8 cellular contexts compared by ENCODE assay signal in the genomic region with DNA sequence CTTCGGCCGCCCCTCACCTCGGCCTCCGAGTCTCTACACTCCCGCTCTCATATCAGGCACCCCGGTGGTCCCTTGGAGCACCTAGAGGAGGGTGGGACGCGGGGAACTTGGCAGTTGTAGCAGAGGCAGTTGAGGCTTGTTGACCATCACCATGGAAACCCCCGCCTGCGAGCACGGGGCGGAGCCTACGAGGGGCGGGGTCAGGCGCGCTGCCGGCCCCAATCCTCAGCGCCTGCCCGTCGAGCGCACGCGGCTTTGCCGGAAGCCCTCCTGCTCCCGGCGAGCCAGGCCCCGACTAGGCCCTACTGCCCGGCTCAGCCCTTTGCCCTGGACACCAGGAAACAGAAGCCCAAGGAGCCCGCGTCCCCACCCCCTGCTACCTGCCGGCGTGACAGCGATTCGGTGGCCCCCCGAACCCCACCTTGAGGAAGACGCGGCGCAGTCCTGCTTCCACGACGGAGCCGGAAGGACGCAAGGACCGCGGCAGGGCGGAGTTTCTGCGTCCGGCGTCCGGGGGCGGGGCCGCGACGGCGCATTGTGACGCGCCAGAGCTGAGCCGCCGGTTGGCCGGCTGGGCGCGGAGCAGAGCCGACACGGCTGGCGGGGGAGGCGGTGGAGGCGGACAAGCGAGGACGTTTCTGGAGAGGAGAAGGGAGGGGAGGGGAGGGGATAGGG. TPM values are rescaled to one million over a fixed set of nuclear protein-coding genes. Genes with fewer than 3 reads are reported as not detected.
DNase-seq lines count a peak whose midpoint lies in the region; ATAC-seq and TF ChIP-seq lines count a peak whose summit lies in the region.

A gene with protein sequence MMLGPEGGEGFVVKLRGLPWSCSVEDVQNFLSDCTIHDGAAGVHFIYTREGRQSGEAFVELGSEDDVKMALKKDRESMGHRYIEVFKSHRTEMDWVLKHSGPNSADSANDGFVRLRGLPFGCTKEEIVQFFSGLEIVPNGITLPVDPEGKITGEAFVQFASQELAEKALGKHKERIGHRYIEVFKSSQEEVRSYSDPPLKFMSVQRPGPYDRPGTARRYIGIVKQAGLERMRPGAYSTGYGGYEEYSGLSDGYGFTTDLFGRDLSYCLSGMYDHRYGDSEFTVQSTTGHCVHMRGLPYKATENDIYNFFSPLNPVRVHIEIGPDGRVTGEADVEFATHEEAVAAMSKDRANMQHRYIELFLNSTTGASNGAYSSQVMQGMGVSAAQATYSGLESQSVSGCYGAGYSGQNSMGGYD (minus strand): TSS at position 477 of the 675 bp plus-strand sequence. CDS start 21,302 bp downstream, outside the sequence.

- H3K36me3 ChIP-seq in SK-N-MC (ENCODE audit: insufficient read depth, low read length) (peaks cover under 1% of the 10 kb centered on the region; the same call in 1 of the 2 replicates), gastroesophageal sphincter (peaks cover 0 to 2% of the 10 kb centered on the region in 2 donors)

- H3K36me3 Mint-ChIP-seq in activated naive CD4-positive, alpha-beta T cell treated with anti-CD3 and anti-CD28 coated beads, Interleukin-2, amount 10 ng/mL, durations not matched to agents 7 days and 5 days = peaks cover 40% of the 10 kb centered on the region

- H3K9ac ChIP-seq in SK-N-MC (ENCODE audit: insufficient read length) = peak within 1 kb of the TSS; percentile 94

- 0% methylated on average over 1 of the region's 68 CpGs; no CpG with 5 or more reads in 1 of the 2 donors for WGBS in gastroesophageal sphincter (ENCODE audit: low coverage in 1 of 2), 2 donors

- peak; percentile 94 for ATAC-seq in gastroesophageal sphincter

- H3K9me3 ChIP-seq in SK-N-MC (ENCODE audit: low read depth, low read length) = no peaks in the 10 kb centered on the region
- H3K9me3 ChIP-seq in gastroesophageal sphincter = no peaks in the 10 kb centered on the region

- H3K27me3 Mint-ChIP-seq in activated naive CD4-positive, alpha-beta T cell treated with anti-CD3 and anti-CD28 coated beads, Interleukin-2, amount 10 ng/mL, durations not matched to agents 7 days and 5 days = no peaks in the 10 kb centered on the region

- H3K9me3 Mint-ChIP-seq in activated naive CD4-positive, alpha-beta T cell treated with anti-CD3 and anti-CD28 coated beads, Interleukin-2, amount 10 ng/mL, durations not matched to agents 7 days and 5 days = no peaks in the 10 kb centered on the region

- peak; percentile 92 to 94 for TF ChIP-seq POLR2A in gastroesophageal sphincter (IDR thresholded peaks at IDR 0.05)

- H3K27ac ChIP-seq in SK-N-MC (peak within 1 kb of the TSS; percentile 97), gastroesophageal sphincter (peak within 1 kb of the TSS; percentile 89 to 99 (median 99)), substantia nigra (ENCODE audit: low read depth, low read length, poor library complexity, severe bottlenecking) (peak within 1 kb of the TSS; percentile 93)

- H3K27me3 ChIP-seq in gastroesophageal sphincter = no peaks in the 10 kb centered on the region

- H3K27ac Mint-ChIP-seq in activated naive CD4-positive, alpha-beta T cell treated with anti-CD3 and anti-CD28 coated beads, Interleukin-2, amount 10 ng/mL, durations not matched to agents 7 days and 5 days = peak within 1 kb of the TSS; percentile 98

- H3K4me1 ChIP-seq in gastroesophageal sphincter = peaks cover 7 to 40% (median 20%) of the 10 kb centered on the region in 3 donors

- CTCF ChIA-PET in activated naive CD4-positive, alpha-beta T cell treated with anti-CD3 and anti-CD28 coated beads, Interleukin-2, amount 10 ng/mL, durations not matched to agents 7 days and 5 days (lab: Charles Lee) = interaction anchor here (1.4 kb wide), 2 partner anchors 10 to 18 kb away, joined by 3 to 5 read pairs; no protein-coding TSS in a partner anchor

- no peak for TF ChIP-seq CTCF in HFF-Myc (IDR thresholded peaks at IDR 0.05; ENCODE audit: low read depth, low read length, missing control alignments)
- peak in 2 of 4 experiments; percentile 8 to 21 for TF ChIP-seq CTCF in gastroesophageal sphincter (IDR thresholded peaks at IDR 0.05)

- peak within 1 kb of the TSS; percentile 92 for H3K4me3 ChIP-seq in HFF-Myc (replicated peaks; ENCODE audit: low read depth, low read length)
- peak within 1 kb of the TSS; percentile 86 for H3K4me3 ChIP-seq in SK-N-MC
- peak within 1 kb of the TSS; percentile 67 to 75 for H3K4me3 ChIP-seq in gastroesophageal sphincter

- TF ChIP-seq EP300 in gastroesophageal sphincter (IDR thresholded peaks at IDR 0.05) = no peak

- DNase-seq in GM04504 (ENCODE audit: low read depth) = peak; percentile 91
- peak; percentile 75 for DNase-seq in HFF-Myc (ENCODE audit: extremely low read depth, low read depth)
- peak; percentile 90 for DNase-seq in MV-4-11 (lab: John Stamatoyannopoulos, UW)
- DNase-seq in SK-N-MC (ENCODE audit: low read depth, low spot score) = no peak
- DNase-seq in activated naive CD4-positive, alpha-beta T cell treated with anti-CD3 and anti-CD28 coated beads, Interleukin-2, amount 10 ng/mL, durations not matched to agents 7 days and 5 days = peak; percentile 95
- peak; percentile 72 for DNase-seq in non-pigmented ciliary epithelial cell (ENCODE audit: low read depth)
- DNase-seq in substantia nigra (lab: John Stamatoyannopoulos, UW) = peak; percentile 65 to 97 (median 90)

- H3K4me3 Mint-ChIP-seq in activated naive CD4-positive, alpha-beta T cell treated with anti-CD3 and anti-CD28 coated beads, Interleukin-2, amount 10 ng/mL, durations not matched to agents 7 days and 5 days = peak within 1 kb of the TSS; percentile 99

- peaks cover 33% of the 10 kb centered on the region for H3K4me1 Mint-ChIP-seq in activated naive CD4-positive, alpha-beta T cell treated with anti-CD3 and anti-CD28 coated beads, Interleukin-2, amount 10 ng/mL, durations not matched to agents 7 days and 5 days

RNA-seq across cellular contexts. Expression of the gene that starts here (rescaled TPM):
- 100 to 1,000 TPM; 138 to 215 (median 180) TPM for total RNA-seq in gastroesophageal sphincter
